In genomic region chr4:102285831-102286230, GRCh38 we compare ENCODE assay signal across 17 cellular contexts.
"Had no signal": no experiment of that assay in that cellular context is flagged by ENCODE, and none has a peak within 500 bp of the region (broad histone marks: within the 10 kb centered on the region; RNA-seq: fewer than 3 reads in every experiment).

No MANE protein-coding gene starts in this region.

- DNase-seq: activated naive CD4-positive, alpha-beta T cell; activated T-cell treated with anti-CD3 and anti-CD28 coated beads, Interleukin-2, amount 50 U/mL, for 1 hour; effector CD8-positive, alpha-beta T cell; foreskin melanocyte; kidney glomerular epithelial cell; left lung; naive thymus-derived CD4-positive, alpha-beta T cell; occipital lobe; right lobe of liver; stimulated activated CD4-positive, alpha-beta T cell treated with anti-CD3 and anti-CD28 coated beads, Interleukin-2, amount 100 ng/mL, for 48 hours; stimulated activated CD8-positive, alpha-beta memory T cell treated with anti-CD3 and anti-CD28 coated beads, Interleukin-4, amount 100 ng/mL, for 48 hours; stimulated activated naive B cell treated with anti-CD40 and anti-IgM and Interleukin-4, amounts not matched to agents 10 μg/mL and 1 μg/mL and 100 μg/mL, for 72 hours; T1000; upper lobe of left lung had no signal

- H3K4me3 ChIP-seq: cardiac muscle cell, left lung, lung, right lobe of liver, thoracic aorta, upper lobe of left lung had no signal
